ENCODE assay signal across 8 cellular contexts in genomic region chr7:17302575-17303142, GRCh38. TPM values are rescaled to one million over a fixed set of nuclear protein-coding genes. Genes with fewer than 3 reads are reported as not detected.
DNase-seq lines count a peak whose midpoint lies in the region; ATAC-seq and TF ChIP-seq lines count a peak whose summit lies in the region.

No MANE protein-coding gene starts in this region.

- TF ChIP-seq CTCF in heart right ventricle (IDR thresholded peaks at IDR 0.05) = peak in 7 of 9 donors; percentile 6 to 60 (median 49)
- TF ChIP-seq CTCF in RWPE1 (conservative IDR thresholded peaks at IDR 0.05; ENCODE audit: low read depth) = peak; percentile 62

- CTCF ChIA-PET in RWPE1 (lab: Yijun Ruan, JAX) = interaction anchor here (0.5 to 1.8 kb wide), 17 partner anchors 10 to 501 kb away, joined by 3 to 10 read pairs (median 3); no protein-coding TSS in a partner anchor

- no peaks in the 10 kb centered on the region for H3K27me3 ChIP-seq in heart right ventricle

- H3K27ac ChIP-seq in heart right ventricle (peak overlapping the region in 5 of 10 donors; percentile 24 to 95 (median 54)), RWPE1 (no peak overlapping the region)

- no peaks in the 10 kb centered on the region for H3K36me3 ChIP-seq in heart right ventricle

- no peak for ATAC-seq in heart right ventricle
- no peak for ATAC-seq in left cardiac atrium
- ATAC-seq in HG02884 (IDR thresholded peaks at IDR 0.05; ENCODE audit: unreplicated experiment) = peak; percentile 24

- 42 to 55% methylated on average over 8 of the region's 8 CpGs for WGBS in heart right ventricle, 2 donors

- H3K4me1 ChIP-seq in heart right ventricle = peaks cover 6 to 76% (median 69%) of the 10 kb centered on the region in 9 donors

- DNase-seq in heart right ventricle (no peak), left cardiac atrium (no peak), RWPE1 (ENCODE audit: low spot score) (no peak), fibroblast of peridontal ligament (ENCODE audit: extremely low read depth) (peak; percentile 85), hypothalamus (lab: John Stamatoyannopoulos, UW) (no peak), NCI-H187 (lab: John Stamatoyannopoulos, UW) (no peak), glomerular visceral epithelial cell (ENCODE audit: extremely low spot score) (no peak)

- peak overlapping the region in 6 of 10 donors; percentile 29 to 93 (median 86) for H3K4me3 ChIP-seq in heart right ventricle

- POLR2A ChIA-PET in RWPE1 (lab: Yijun Ruan, JAX; ENCODE audit: low non-redundant PET) = no interaction called here

- intact Hi-C loops in heart right ventricle (cut with DNase I) = loop anchor here in 8 of 10 donors (5.0 to 10.0 kb wide), 7 partner anchors 222 to 375 kb away; no protein-coding TSS in a partner anchor
- intact Hi-C loops in left cardiac atrium (cut with DNase I) = no loop called here

- H3K9me3 ChIP-seq in heart right ventricle = no peaks in the 10 kb centered on the region

RNA-seq across cellular contexts. Expression of gene AHR, which starts 4.2 kb away (rescaled TPM):
- 10 to 100 TPM; 20.8 to 52.8 (median 34.7) TPM for total RNA-seq in heart right ventricle
- 1 to 10 TPM; 5.3 to 8.3 TPM for polyA plus RNA-seq in heart right ventricle
- total RNA-seq in left cardiac atrium = 10 to 100 TPM; 26.4 to 30.2 TPM

Comparison
In these comparisons a context has a peak if more than half of its experiments do, and no peak if none do; other contexts are left out.
1. intact Hi-C loops: an anchor here in heart right ventricle (5.0 to 10.0 kb wide); none called in left cardiac atrium.